In the genomic region with DNA sequence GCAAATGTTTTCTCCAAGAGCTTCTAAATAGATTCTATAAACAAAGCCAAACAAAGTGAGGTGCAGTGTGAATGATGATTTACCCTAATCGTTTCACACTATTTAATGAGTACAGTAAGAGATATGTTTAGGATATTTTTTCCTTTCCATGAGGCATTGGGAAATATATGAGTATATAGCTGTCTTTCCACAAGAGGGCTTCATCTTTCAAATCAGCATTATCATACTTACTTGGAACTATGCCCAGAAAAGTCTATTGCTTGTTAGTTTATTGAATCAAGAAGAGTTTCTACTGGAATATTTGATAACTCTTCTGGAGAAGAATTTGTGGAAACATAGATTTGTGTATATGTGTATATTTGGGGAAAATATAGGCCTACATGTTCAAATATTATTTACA, we compare ENCODE assay signal across 1 cellular context.
TF ChIP-seq lines count a peak whose summit lies in the region.

No MANE protein-coding gene starts in this region.

TF ChIP-seq in HCT116, 20 proteins besides CTCF, POLR2A, EP300 and RAD21 (continued from another document):
- TF ChIP-seq, protein P1, sequence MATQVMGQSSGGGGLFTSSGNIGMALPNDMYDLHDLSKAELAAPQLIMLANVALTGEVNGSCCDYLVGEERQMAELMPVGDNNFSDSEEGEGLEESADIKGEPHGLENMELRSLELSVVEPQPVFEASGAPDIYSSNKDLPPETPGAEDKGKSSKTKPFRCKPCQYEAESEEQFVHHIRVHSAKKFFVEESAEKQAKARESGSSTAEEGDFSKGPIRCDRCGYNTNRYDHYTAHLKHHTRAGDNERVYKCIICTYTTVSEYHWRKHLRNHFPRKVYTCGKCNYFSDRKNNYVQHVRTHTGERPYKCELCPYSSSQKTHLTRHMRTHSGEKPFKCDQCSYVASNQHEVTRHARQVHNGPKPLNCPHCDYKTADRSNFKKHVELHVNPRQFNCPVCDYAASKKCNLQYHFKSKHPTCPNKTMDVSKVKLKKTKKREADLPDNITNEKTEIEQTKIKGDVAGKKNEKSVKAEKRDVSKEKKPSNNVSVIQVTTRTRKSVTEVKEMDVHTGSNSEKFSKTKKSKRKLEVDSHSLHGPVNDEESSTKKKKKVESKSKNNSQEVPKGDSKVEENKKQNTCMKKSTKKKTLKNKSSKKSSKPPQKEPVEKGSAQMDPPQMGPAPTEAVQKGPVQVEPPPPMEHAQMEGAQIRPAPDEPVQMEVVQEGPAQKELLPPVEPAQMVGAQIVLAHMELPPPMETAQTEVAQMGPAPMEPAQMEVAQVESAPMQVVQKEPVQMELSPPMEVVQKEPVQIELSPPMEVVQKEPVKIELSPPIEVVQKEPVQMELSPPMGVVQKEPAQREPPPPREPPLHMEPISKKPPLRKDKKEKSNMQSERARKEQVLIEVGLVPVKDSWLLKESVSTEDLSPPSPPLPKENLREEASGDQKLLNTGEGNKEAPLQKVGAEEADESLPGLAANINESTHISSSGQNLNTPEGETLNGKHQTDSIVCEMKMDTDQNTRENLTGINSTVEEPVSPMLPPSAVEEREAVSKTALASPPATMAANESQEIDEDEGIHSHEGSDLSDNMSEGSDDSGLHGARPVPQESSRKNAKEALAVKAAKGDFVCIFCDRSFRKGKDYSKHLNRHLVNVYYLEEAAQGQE (IDR thresholded peaks at IDR 0.05; ENCODE audit: low read depth), result no peak
- TF ChIP-seq FOSL1 (IDR thresholded peaks at IDR 0.05; ENCODE audit: low read depth), result no peak
- TF ChIP-seq, protein P2, sequence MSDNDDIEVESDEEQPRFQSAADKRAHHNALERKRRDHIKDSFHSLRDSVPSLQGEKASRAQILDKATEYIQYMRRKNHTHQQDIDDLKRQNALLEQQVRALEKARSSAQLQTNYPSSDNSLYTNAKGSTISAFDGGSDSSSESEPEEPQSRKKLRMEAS (IDR thresholded peaks at IDR 0.05), result no peak
- TF ChIP-seq YY1 (IDR thresholded peaks at IDR 0.05; ENCODE audit: extremely low read depth, insufficient replicate concordance, low read depth, low read length), result no peak
- TF ChIP-seq POLR2AphosphoS5 (IDR thresholded peaks at IDR 0.05; ENCODE audit: low read depth, low read length), result no peak
- TF ChIP-seq, protein P3, sequence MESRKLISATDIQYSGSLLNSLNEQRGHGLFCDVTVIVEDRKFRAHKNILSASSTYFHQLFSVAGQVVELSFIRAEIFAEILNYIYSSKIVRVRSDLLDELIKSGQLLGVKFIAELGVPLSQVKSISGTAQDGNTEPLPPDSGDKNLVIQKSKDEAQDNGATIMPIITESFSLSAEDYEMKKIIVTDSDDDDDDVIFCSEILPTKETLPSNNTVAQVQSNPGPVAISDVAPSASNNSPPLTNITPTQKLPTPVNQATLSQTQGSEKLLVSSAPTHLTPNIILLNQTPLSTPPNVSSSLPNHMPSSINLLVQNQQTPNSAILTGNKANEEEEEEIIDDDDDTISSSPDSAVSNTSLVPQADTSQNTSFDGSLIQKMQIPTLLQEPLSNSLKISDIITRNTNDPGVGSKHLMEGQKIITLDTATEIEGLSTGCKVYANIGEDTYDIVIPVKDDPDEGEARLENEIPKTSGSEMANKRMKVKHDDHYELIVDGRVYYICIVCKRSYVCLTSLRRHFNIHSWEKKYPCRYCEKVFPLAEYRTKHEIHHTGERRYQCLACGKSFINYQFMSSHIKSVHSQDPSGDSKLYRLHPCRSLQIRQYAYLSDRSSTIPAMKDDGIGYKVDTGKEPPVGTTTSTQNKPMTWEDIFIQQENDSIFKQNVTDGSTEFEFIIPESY (IDR thresholded peaks at IDR 0.05; ENCODE audit: extremely low read depth, insufficient replicate concordance, low read length), result no peak
- TF ChIP-seq EGR1 (IDR thresholded peaks at IDR 0.05; ENCODE audit: low read depth), result no peak
